In the genomic region with DNA sequence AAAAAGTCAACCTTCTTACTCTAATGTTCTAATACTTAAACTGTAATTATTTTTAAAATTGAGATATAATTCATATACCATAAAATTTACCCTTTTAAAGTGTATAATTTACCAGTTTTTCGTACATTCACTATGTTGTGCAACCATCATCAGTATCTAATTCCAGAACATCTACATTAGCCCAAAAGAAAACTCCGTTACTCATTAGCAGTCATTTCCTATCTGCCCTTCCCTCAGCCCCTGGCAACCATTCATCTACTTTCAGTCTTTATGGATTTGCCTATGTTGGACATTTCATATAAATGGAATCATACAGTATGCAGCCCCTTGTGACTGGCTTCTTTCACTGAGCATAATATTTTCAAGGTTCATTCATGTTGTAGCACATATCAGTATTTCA, we compare ENCODE assay signal across 20 cellular contexts. TPM values are rescaled to one million over a fixed set of nuclear protein-coding genes. Genes with fewer than 3 reads are reported as not detected.
DNase-seq lines count a peak whose midpoint lies in the region; ATAC-seq and TF ChIP-seq lines count a peak whose summit lies in the region.
"Had no signal": no experiment of that assay in that cellular context is flagged by ENCODE, and none has a peak within 500 bp of the region (broad histone marks: within the 10 kb centered on the region; RNA-seq: fewer than 3 reads in every experiment).

No MANE protein-coding gene starts in this region.

- intact Hi-C loops in CD8-positive, alpha-beta T cell (cut with DNase I, micrococcal nuclease): no loop called here
- intact Hi-C loops in body of pancreas (cut with DNase I): no loop called here
- intact Hi-C loops in dorsolateral prefrontal cortex (cut with DNase I): no loop called here

- no peaks in the 10 kb centered on the region for H3K36me3 ChIP-seq in CD8-positive, alpha-beta T cell (ENCODE audit: insufficient read depth, low read length)
- H3K36me3 ChIP-seq in Karpas-422 (ENCODE audit: insufficient read depth, low read length) (peaks cover 19% of the 10 kb centered on the region; the same call in 1 of the 2 replicates), body of pancreas (replicated peaks in 1 of 2; ENCODE audit: insufficient read depth in 1 of 2, low read depth in 2 of 2) (no peaks in the 10 kb centered on the region)

- H3K4me1 Mint-ChIP-seq in CD8-positive, alpha-beta T cell (ENCODE audit: low read depth): peaks cover 72% of the 10 kb centered on the region
- peaks cover 70 to 92% (median 87%) of the 10 kb centered on the region in 3 donors for H3K4me1 Mint-ChIP-seq in naive B cell

- no peak overlapping the region for H3K9ac ChIP-seq in Karpas-422 (ENCODE audit: low read length)
- H3K9ac ChIP-seq: SK-N-SH had no signal

- H3K27ac ChIP-seq in CD8-positive, alpha-beta T cell (ENCODE audit: low read depth, low read length): no peak overlapping the region
- H3K27ac ChIP-seq in Karpas-422 (ENCODE audit: low read length): peak overlapping the region; percentile 72
- H3K27ac ChIP-seq in body of pancreas: no peak overlapping the region
- H3K27ac ChIP-seq in dorsolateral prefrontal cortex: no peak overlapping the region
- H3K27ac ChIP-seq: A549, C4-2B had no signal

- no peaks in the 10 kb centered on the region for H3K9me3 ChIP-seq in CD8-positive, alpha-beta T cell (ENCODE audit: low read length)
- H3K9me3 ChIP-seq in Karpas-422 (ENCODE audit: low read length) (no peaks in the 10 kb centered on the region), body of pancreas (no peaks in the 10 kb centered on the region)
- H3K9me3 ChIP-seq: A549, MG63, SK-N-SH had no signal

- no peak for DNase-seq in CD8-positive, alpha-beta T cell
- DNase-seq in Karpas-422: no peak
- peak; percentile 52 for DNase-seq in fibroblast of pulmonary artery (ENCODE audit: low read depth)
- DNase-seq in naive B cell: no peak
- DNase-seq in glomerular visceral epithelial cell (ENCODE audit: extremely low spot score): no peak
- DNase-seq in body of pancreas: no peak
- no peak for DNase-seq in dorsolateral prefrontal cortex
- DNase-seq: Calu3; DMS153; KBM-7; MG63; NCI-H2029 treated with DMSO at 0.1 percent for 48 hours; NCI-H446 treated with DMSO at 0.1 percent for 48 hours; NCI-H526; NCI-H82; NK-92 treated with Interleukin-12 subunit alpha and Interleukin-12 subunit beta, amount 100 ng/mL, for 24 hours; PC-3; SK-N-SH had no signal

- no peaks in the 10 kb centered on the region for H4K20me1 ChIP-seq in Karpas-422 (ENCODE audit: insufficient read depth, low read depth, low read length)

- no peak overlapping the region for H3K4me3 ChIP-seq in CD8-positive, alpha-beta T cell (ENCODE audit: low read depth, low read length)
- no peak overlapping the region for H3K4me3 ChIP-seq in Karpas-422 (ENCODE audit: low read length)
- H3K4me3 ChIP-seq in fibroblast of pulmonary artery (replicated peaks; ENCODE audit: low read depth, low read length): no peak overlapping the region
- H3K4me3 ChIP-seq in body of pancreas: no peak overlapping the region
- H3K4me3 ChIP-seq in dorsolateral prefrontal cortex: no peak overlapping the region
- H3K4me3 ChIP-seq: A549, MG63 had no signal

- H3K79me2 ChIP-seq in Karpas-422 (ENCODE audit: low read length): peaks cover 76% of the 10 kb centered on the region

- CTCF ChIA-PET in CD8-positive, alpha-beta T cell (lab: Charles Lee): interaction anchor here (0.6 to 2.1 kb wide), 2 partner anchors 44 to 304 kb away, joined by 4 to 7 read pairs; no protein-coding TSS in a partner anchor

- TF ChIP-seq CTCF in CD8-positive, alpha-beta T cell (IDR thresholded peaks at IDR 0.05): no peak
- no peak for TF ChIP-seq CTCF in fibroblast of pulmonary artery (IDR thresholded peaks at IDR 0.05; ENCODE audit: low read length, missing control alignments)
- no peak for TF ChIP-seq CTCF in body of pancreas (IDR thresholded peaks at IDR 0.05)
- no peak for TF ChIP-seq CTCF in dorsolateral prefrontal cortex (IDR thresholded peaks at IDR 0.05 in 54 of 56, conservative IDR thresholded peaks at IDR 0.05 in 2 of 56; ENCODE audit: low read depth in 1 of 56, partially characterized antibody in 56 of 56)

- no peak overlapping the region for H2AFZ ChIP-seq in Karpas-422 (ENCODE audit: low read length)

- POLR2A ChIA-PET in CD8-positive, alpha-beta T cell (lab: Charles Lee): interaction anchor here (1.4 kb wide), 1 partner anchor 8 kb away, joined by 4 read pairs; no protein-coding TSS in a partner anchor

- 71 to 90% methylated on average over 2 of the region's 2 CpGs for WGBS in body of pancreas, 2 donors

- peaks cover 28% of the 10 kb centered on the region for H3K36me3 Mint-ChIP-seq in CD8-positive, alpha-beta T cell
- H3K36me3 Mint-ChIP-seq in naive B cell: peaks cover 11 to 30% of the 10 kb centered on the region in 2 donors

- ATAC-seq in CD8-positive, alpha-beta T cell: no peak
- no peak for ATAC-seq in naive B cell (ENCODE audit: low read depth in 2 of 2)
- no peak for ATAC-seq in body of pancreas
- ATAC-seq: A549, PC-3 had no signal

- no peak overlapping the region for H3K4me2 ChIP-seq in Karpas-422 (ENCODE audit: low read depth, low read length, poor library complexity, severe bottlenecking)
- H3K4me2 ChIP-seq: A549, SK-N-SH had no signal

- H3K4me3 Mint-ChIP-seq in CD8-positive, alpha-beta T cell: no peak overlapping the region
- H3K4me3 Mint-ChIP-seq in naive B cell: no peak overlapping the region

- no peaks in the 10 kb centered on the region for H3K27me3 Mint-ChIP-seq in CD8-positive, alpha-beta T cell (ENCODE audit: low read depth)
- H3K27me3 Mint-ChIP-seq in naive B cell: no peaks in the 10 kb centered on the region

- TF ChIP-seq POLR2A in body of pancreas (IDR thresholded peaks at IDR 0.05): no peak

- peak overlapping the region; percentile 53 for H3K27ac Mint-ChIP-seq in CD8-positive, alpha-beta T cell
- H3K27ac Mint-ChIP-seq in naive B cell: peak overlapping the region in 4 of 6 donors; percentile 34 to 93 (median 64)

- no peaks in the 10 kb centered on the region for H3K27me3 ChIP-seq in CD8-positive, alpha-beta T cell (ENCODE audit: insufficient read depth, low read length)
- no peaks in the 10 kb centered on the region for H3K27me3 ChIP-seq in Karpas-422 (ENCODE audit: low read length)
- no peaks in the 10 kb centered on the region for H3K27me3 ChIP-seq in body of pancreas
- H3K27me3 ChIP-seq in dorsolateral prefrontal cortex: no peaks in the 10 kb centered on the region
- H3K27me3 ChIP-seq: MG63 had no signal

- H3K9me2 ChIP-seq in Karpas-422 (replicated peaks; ENCODE audit: insufficient read depth, low read length): no peaks in the 10 kb centered on the region
- H3K9me2 ChIP-seq: SK-N-SH had no signal

- no peaks in the 10 kb centered on the region for H3K9me3 Mint-ChIP-seq in CD8-positive, alpha-beta T cell
- no peaks in the 10 kb centered on the region for H3K9me3 Mint-ChIP-seq in naive B cell

- peaks cover 32% of the 10 kb centered on the region for H3K4me1 ChIP-seq in CD8-positive, alpha-beta T cell (ENCODE audit: insufficient read depth, low read length)
- peaks cover 37% of the 10 kb centered on the region for H3K4me1 ChIP-seq in Karpas-422 (ENCODE audit: low read length)
- peaks cover 60% of the 10 kb centered on the region for H3K4me1 ChIP-seq in body of pancreas
- H3K4me1 ChIP-seq: A549 had no signal

RNA-seq across cellular contexts. Expression of gene SGSM3, which starts 22.2 kb away (rescaled TPM):
- total RNA-seq in CD8-positive, alpha-beta T cell: 10 to 100 TPM; 74.0 to 80.1 TPM
- 108 and 251 TPM in 2 replicates for total RNA-seq in Karpas-422 (2014; rRNA removed; shearing (Covaris generic); ENCODE audit: low replicate concordance)
- polyA plus RNA-seq in naive B cell (ENCODE audit: low read depth in 6 of 6): 10 to 100 TPM; 62.8 to 91.0 (median 75.8) TPM
- total RNA-seq in body of pancreas (100 to 1,000 TPM; 125 to 231 TPM), dorsolateral prefrontal cortex (100 to 1,000 TPM in 52 of 120 experiments, 10 to 100 TPM in 68; 65.9 to 153 (median 96.7) TPM)

RNA-seq across cellular contexts. Expression of gene ADSL, which starts 46.3 kb away (rescaled TPM):
- total RNA-seq in CD8-positive, alpha-beta T cell: 10 to 100 TPM; 61.8 to 68.7 TPM
- 165 and 188 TPM in 2 replicates for total RNA-seq in Karpas-422 (2014; rRNA removed; shearing (Covaris generic); ENCODE audit: low replicate concordance)
- 10 to 100 TPM; 44.4 to 73.3 (median 55.6) TPM for polyA plus RNA-seq in naive B cell (ENCODE audit: low read depth in 6 of 6)
- total RNA-seq in body of pancreas (10 to 100 TPM; 49.0 to 76.5 TPM), dorsolateral prefrontal cortex (10 to 100 TPM; 19.7 to 50.9 (median 31.0) TPM)
